ENCODE assay signal across 29 cellular contexts in genomic region chr12:104010800-104011199, GRCh38. TPM values are rescaled to one million over a fixed set of nuclear protein-coding genes. Genes with fewer than 3 reads are reported as not detected.
DNase-seq lines count a peak whose midpoint lies in the region; ATAC-seq, FAIRE-seq and TF ChIP-seq lines count a peak whose summit lies in the region.
"Had no signal": no experiment of that assay in that cellular context is flagged by ENCODE, and none has a peak within 500 bp of the region (broad histone marks: within the 10 kb centered on the region; RNA-seq: fewer than 3 reads in every experiment).

No MANE protein-coding gene starts in this region.

- peak overlapping the region; percentile 76 for H3K4me2 ChIP-seq in endothelial cell of umbilical vein (ENCODE audit: insufficient read depth, low read length)
- no peak overlapping the region for H3K4me2 ChIP-seq in keratinocyte (ENCODE audit: control insufficient read depth, extremely low read depth, insufficient read depth, low read depth, low read length)
- H3K4me2 ChIP-seq: KMS-11, smooth muscle cell had no signal

- no peak overlapping the region for H3K9ac ChIP-seq in endothelial cell of umbilical vein (replicated peaks; ENCODE audit: extremely low read depth, insufficient read depth, low read length)
- H3K9ac ChIP-seq in keratinocyte (ENCODE audit: control insufficient read depth, extremely low read depth, insufficient read depth, low read length), result no peak overlapping the region
- H3K9ac ChIP-seq in stomach smooth muscle (ENCODE audit: low read length in 2 of 2), result no peak overlapping the region
- H3K9ac ChIP-seq: KMS-11 had no signal

- H3K27ac Mint-ChIP-seq in nephron progenitor cell, result no peak overlapping the region
- H3K27ac Mint-ChIP-seq: activated naive CD4-positive, alpha-beta T cell treated with anti-CD3 and anti-CD28 coated beads, Interleukin-2, amount 10 ng/mL, durations not matched to agents 7 days and 5 days; progenitor cell of endocrine pancreas; T-helper 1 cell treated with Interleukin-12 subunit alpha and Interleukin-12 subunit beta and Interleukin-4 antibody, amounts not matched to agents 30 μg/mL and 1 μg/mL, for 36 hours had no signal

- POLR2A ChIA-PET in endothelial cell of umbilical vein (lab: Charles Lee), result interaction anchor here (0.9 kb wide), 1 partner anchor 45 kb away, joined by 4 read pairs; the partner anchor contains the start of gene TDG

- peaks cover 10% of the 10 kb centered on the region for H3K36me3 Mint-ChIP-seq in nephron progenitor cell (ENCODE audit: low read depth)
- H3K36me3 Mint-ChIP-seq: activated naive CD4-positive, alpha-beta T cell treated with anti-CD3 and anti-CD28 coated beads, Interleukin-2, amount 10 ng/mL, durations not matched to agents 7 days and 5 days had no signal

- dilution Hi-C loops in endothelial cell of umbilical vein (cut with MboI; ENCODE audit: extremely low pct_ligation_motif_present, low sequenced_read_pairs) (no loop called here), keratinocyte (cut with MboI; ENCODE audit: extremely low pct_ligation_motif_present, low sequenced_read_pairs) (no loop called here)

- H4K20me1 ChIP-seq in endothelial cell of umbilical vein (replicated peaks; ENCODE audit: control insufficient read depth, extremely low read depth, insufficient read depth, low read length), result no peaks in the 10 kb centered on the region
- H4K20me1 ChIP-seq in keratinocyte (ENCODE audit: control insufficient read depth, extremely low read depth, insufficient read depth, low read length), result no peaks in the 10 kb centered on the region

- TSS peak; percentile 89 for BruUV-seq in endothelial cell of umbilical vein (replicated peaks; lab: Mats Ljungman, UMichigan)

- no peaks in the 10 kb centered on the region for H3K27me3 Mint-ChIP-seq in nephron progenitor cell (ENCODE audit: low read depth, poor library complexity)

- H3K4me1 ChIP-seq in RWPE2 (ENCODE audit: insufficient read depth, poor library complexity, severe bottlenecking) (peaks cover 24% of the 10 kb centered on the region), endothelial cell of umbilical vein (ENCODE audit: control insufficient read depth, extremely low read depth, insufficient read depth, low read length) (peaks cover 23% of the 10 kb centered on the region), keratinocyte (ENCODE audit: control insufficient read depth, extremely low read depth, insufficient read depth, low read length) (peaks cover 16% of the 10 kb centered on the region), stomach smooth muscle (ENCODE audit: control insufficient read depth, insufficient read depth, low read length) (no peaks in the 10 kb centered on the region)
- H3K4me1 ChIP-seq: tibial nerve had no signal

- H3K4me3 ChIP-seq in RWPE2 (ENCODE audit: severe bottlenecking) (no peak overlapping the region), endothelial cell of umbilical vein (replicated peaks in 1 of 3; ENCODE audit: insufficient read depth in 1 of 3, low read depth in 1 of 3, low read length in 3 of 3) (no peak overlapping the region), keratinocyte (ENCODE audit: control insufficient read depth in 2 of 3, extremely low read depth in 1 of 3, insufficient read depth in 2 of 3, low read depth in 1 of 3, low read length in 3 of 3) (no peak overlapping the region), stomach smooth muscle (ENCODE audit: low read length in 2 of 2) (no peak overlapping the region)
- H3K4me3 ChIP-seq: mucosa of descending colon, smooth muscle cell, tibial nerve had no signal

- H3K9me3 Mint-ChIP-seq in nephron progenitor cell, result peaks cover 23% of the 10 kb centered on the region
- H3K9me3 Mint-ChIP-seq: activated naive CD4-positive, alpha-beta T cell treated with anti-CD3 and anti-CD28 coated beads, Interleukin-2, amount 10 ng/mL, durations not matched to agents 7 days and 5 days; T-helper 1 cell treated with Interleukin-12 subunit alpha and Interleukin-12 subunit beta and Interleukin-4 antibody, amounts not matched to agents 30 μg/mL and 1 μg/mL, for 36 hours had no signal

- H2AFZ ChIP-seq in endothelial cell of umbilical vein (ENCODE audit: low read depth, low read length) (peak overlapping the region; percentile 69), keratinocyte (ENCODE audit: control insufficient read depth, low read length) (peak overlapping the region; percentile 28)

- H3K9me3 ChIP-seq in RWPE2 (ENCODE audit: severe bottlenecking), result no peaks in the 10 kb centered on the region
- H3K9me3 ChIP-seq in endothelial cell of umbilical vein (replicated peaks; ENCODE audit: control insufficient read depth, insufficient read depth, low read length), result no peaks in the 10 kb centered on the region
- no peaks in the 10 kb centered on the region for H3K9me3 ChIP-seq in keratinocyte (ENCODE audit: control insufficient read depth, low read depth, low read length)
- no peaks in the 10 kb centered on the region for H3K9me3 ChIP-seq in stomach smooth muscle (ENCODE audit: control insufficient read depth in 2 of 2, low read length in 2 of 2)
- H3K9me3 ChIP-seq: mucosa of descending colon, tibial nerve had no signal

- H3K27ac ChIP-seq in RWPE2 (ENCODE audit: poor library complexity, severe bottlenecking) (peak overlapping the region; percentile 51), endothelial cell of umbilical vein (ENCODE audit: insufficient read depth, low read depth, low read length) (peak overlapping the region; percentile 65), keratinocyte (ENCODE audit: control insufficient read depth, insufficient read depth, low read length) (no peak overlapping the region), stomach smooth muscle (ENCODE audit: low read length) (peak overlapping the region; percentile 24)
- H3K27ac ChIP-seq: KMS-11 had no signal

- no peaks in the 10 kb centered on the region for H3K36me3 ChIP-seq in RWPE2 (ENCODE audit: low read depth)
- H3K36me3 ChIP-seq in endothelial cell of umbilical vein (ENCODE audit: control insufficient read depth in 2 of 2, extremely low read depth in 1 of 2, insufficient read depth in 2 of 2, low read length in 2 of 2), result no peaks in the 10 kb centered on the region
- no peaks in the 10 kb centered on the region for H3K36me3 ChIP-seq in keratinocyte (ENCODE audit: control insufficient read depth in 2 of 2, extremely low read depth in 1 of 2, insufficient read depth in 2 of 2, low read length in 2 of 2)
- peaks cover 14 to 21% of the 10 kb centered on the region in 2 donors for H3K36me3 ChIP-seq in stomach smooth muscle (ENCODE audit: control insufficient read depth in 2 of 2, insufficient read depth in 2 of 2, low read length in 2 of 2)

- H3K79me2 ChIP-seq in endothelial cell of umbilical vein (ENCODE audit: control insufficient read depth, insufficient read depth, low read length) (no peaks in the 10 kb centered on the region), keratinocyte (ENCODE audit: control insufficient read depth, insufficient read depth, low read length) (no peaks in the 10 kb centered on the region)

- H3K27me3 ChIP-seq in RWPE2 (ENCODE audit: insufficient read depth, poor library complexity, severe bottlenecking) (no peaks in the 10 kb centered on the region), endothelial cell of umbilical vein (ENCODE audit: control insufficient read depth in 2 of 2, insufficient read depth in 2 of 2, low read length in 2 of 2) (no peaks in the 10 kb centered on the region), keratinocyte (ENCODE audit: control insufficient read depth, extremely low read depth, insufficient read depth, low read length) (no peaks in the 10 kb centered on the region), stomach smooth muscle (ENCODE audit: control insufficient read depth in 1 of 2, insufficient read depth in 2 of 2, low read length in 2 of 2) (no peaks in the 10 kb centered on the region)
- H3K27me3 ChIP-seq: tibial nerve had no signal

- DNase-seq in RWPE2 (ENCODE audit: low spot score) (no peak), endothelial cell of umbilical vein (ENCODE audit: low read depth, low spot score) (no peak), keratinocyte (ENCODE audit: low read depth, low spot score) (no peak), nephron progenitor cell (no peak), hepatic stellate cell (ENCODE audit: low spot score) (no peak), Kasumi-1 (lab: John Stamatoyannopoulos, UW) (no peak)
- DNase-seq: activated CD4-positive, alpha-beta T cell treated with anti-CD3 and anti-CD28 coated beads for 48 hours; activated naive CD4-positive, alpha-beta T cell treated with anti-CD3 and anti-CD28 coated beads, Interleukin-2, amount 10 ng/mL, durations not matched to agents 7 days and 5 days; AML-193; CD8-positive, alpha-beta memory T cell; effector CD4-positive, alpha-beta T cell; GF-D8; left colon; mucosa of descending colon; NCI-H187; NCI-H2227 treated with DMSO at 0.1 percent for 48 hours; NCI-H774; SIG-M5; stimulated activated CD4-positive, alpha-beta T cell treated with anti-CD3 and anti-CD28 coated beads, Interleukin-2, amount 100 ng/mL, for 48 hours; stimulated activated naive CD4-positive, alpha-beta T cell had no signal

- no peaks in the 10 kb centered on the region for H3K4me1 Mint-ChIP-seq in nephron progenitor cell
- H3K4me1 Mint-ChIP-seq: activated naive CD4-positive, alpha-beta T cell treated with anti-CD3 and anti-CD28 coated beads, Interleukin-2, amount 10 ng/mL, durations not matched to agents 7 days and 5 days; CD8-positive, alpha-beta memory T cell had no signal

- FAIRE-seq in endothelial cell of umbilical vein (lab: Jason Lieb, UNC), result no peak
- FAIRE-seq in keratinocyte (lab: Jason Lieb, UNC), result no peak

- intact Hi-C loops in endothelial cell of umbilical vein (cut with micrococcal nuclease), result no loop called here

- TF ChIP-seq POLR2A in endothelial cell of umbilical vein (IDR thresholded peaks at IDR 0.05; ENCODE audit: low read depth, low read length), result no peak

- TF ChIP-seq CTCF in RWPE2 (IDR thresholded peaks at IDR 0.05; ENCODE audit: poor library complexity, severe bottlenecking) (no peak), endothelial cell of umbilical vein (IDR thresholded peaks at IDR 0.05; ENCODE audit: extremely low read depth in 1 of 2, insufficient read depth in 1 of 2, low read depth in 1 of 2, low read length in 2 of 2) (no peak), keratinocyte (optimal IDR thresholded peaks at IDR 0.05 in 1 of 3, IDR thresholded peaks at IDR 0.05 in 1 of 3, conservative IDR thresholded peaks at IDR 0.05 in 1 of 3; ENCODE audit: extremely low read depth in 1 of 3, insufficient read depth in 2 of 3, low read length in 3 of 3) (no peak), nephron progenitor cell (IDR thresholded peaks at IDR 0.05) (no peak)

- CTCF ChIA-PET in endothelial cell of umbilical vein (lab: Charles Lee), result interaction anchor here (1.0 kb wide), 1 partner anchor 14 kb away, joined by 4 read pairs; no protein-coding TSS in a partner anchor

- H3K9me1 ChIP-seq in endothelial cell of umbilical vein (replicated peaks; ENCODE audit: control insufficient read depth, extremely low read depth, insufficient read depth, low read length), result no peaks in the 10 kb centered on the region
- H3K9me1 ChIP-seq in keratinocyte (ENCODE audit: control insufficient read depth, extremely low read depth, insufficient read depth, low read length), result no peaks in the 10 kb centered on the region

- H3K4me3 Mint-ChIP-seq in nephron progenitor cell, result no peak overlapping the region
- H3K4me3 Mint-ChIP-seq: activated naive CD4-positive, alpha-beta T cell treated with anti-CD3 and anti-CD28 coated beads, Interleukin-2, amount 10 ng/mL, durations not matched to agents 7 days and 5 days; CD8-positive, alpha-beta memory T cell; neural crest cell; T-helper 1 cell treated with Interleukin-12 subunit alpha and Interleukin-12 subunit beta and Interleukin-4 antibody, amounts not matched to agents 30 μg/mL and 1 μg/mL, for 36 hours had no signal

- ATAC-seq in RWPE2 (ENCODE audit: low read depth), result no peak
- ATAC-seq: left colon, mucosa of descending colon had no signal

RNA-seq across cellular contexts. Expression of gene GLT8D2, which starts 39.2 kb away (rescaled TPM):
- total RNA-seq in endothelial cell of umbilical vein, result 1.5 and 1.7 TPM in 2 replicates
- polyA plus RNA-seq in endothelial cell of umbilical vein (2.4 and 2.6 TPM in 2 replicates), keratinocyte (1.1 to 1.4 TPM (median 1.2 TPM) in 3 replicates)
- polyA plus RNA-seq in endothelial cell of umbilical vein (2011; cell fraction: cytosol; rRNA removed), result 2.5 and 2.8 TPM in 2 replicates
- 3.5 and 3.6 TPM in 2 replicates for polyA plus RNA-seq in endothelial cell of umbilical vein (2011; cell fraction: nucleus; rRNA removed)
- 1.7 and 2.4 TPM in 2 replicates for polyA plus RNA-seq in endothelial cell of umbilical vein (2012)
- polyA minus RNA-seq in endothelial cell of umbilical vein (2.0 and 2.6 TPM in 2 replicates), keratinocyte (0.96 TPM in 2 of 3 replicates, not detected in the other)
- polyA minus RNA-seq in endothelial cell of umbilical vein (2011; cell fraction: cytosol; rRNA and poly(A)+ RNA removed), result 2.2 TPM
- 0.82 and 1.3 TPM in 2 replicates for polyA minus RNA-seq in endothelial cell of umbilical vein (2011; cell fraction: nucleus; rRNA and poly(A)+ RNA removed)
- polyA plus RNA-seq in keratinocyte (2011; ENCODE audit: low read depth), result 0.35 TPM
- 0.61 and 1.2 TPM in 2 replicates for polyA plus RNA-seq in keratinocyte (2011; cell fraction: cytosol; rRNA removed)
- polyA plus RNA-seq in keratinocyte (2011; cell fraction: nucleus; rRNA removed), result 1.8 and 1.9 TPM in 2 replicates
- polyA plus RNA-seq in keratinocyte (2012; ENCODE audit: low replicate concordance), result 0.28 and 0.96 TPM in 2 replicates
- polyA minus RNA-seq in keratinocyte (2011; cell fraction: cytosol; rRNA and poly(A)+ RNA removed), result not detected
- polyA minus RNA-seq in keratinocyte (2011; cell fraction: nucleus; rRNA and poly(A)+ RNA removed), result 0.39 and 0.42 TPM in 2 replicates
- total RNA-seq: HT-29, OCI-LY7 had no signal
- polyA plus RNA-seq: CD8-positive, alpha-beta memory T cell had no signal

RNA-seq across cellular contexts. Expression of gene TDG, which starts 45.1 kb away (rescaled TPM):
- total RNA-seq in endothelial cell of umbilical vein, result 35.1 and 36.8 TPM in 2 replicates
- 13.8 and 17.6 TPM in 2 replicates for polyA plus RNA-seq in endothelial cell of umbilical vein
- polyA plus RNA-seq in endothelial cell of umbilical vein (2011; cell fraction: cytosol; rRNA removed), result 16.5 and 18.1 TPM in 2 replicates
- 29.0 and 40.9 TPM in 2 replicates for polyA plus RNA-seq in endothelial cell of umbilical vein (2011; cell fraction: nucleus; rRNA removed)
- 27.8 and 35.9 TPM in 2 replicates for polyA plus RNA-seq in endothelial cell of umbilical vein (2012)
- polyA minus RNA-seq in endothelial cell of umbilical vein, result 17.9 and 18.1 TPM in 2 replicates
- 13.5 TPM for polyA minus RNA-seq in endothelial cell of umbilical vein (2011; cell fraction: cytosol; rRNA and poly(A)+ RNA removed)
- 21.6 and 31.0 TPM in 2 replicates for polyA minus RNA-seq in endothelial cell of umbilical vein (2011; cell fraction: nucleus; rRNA and poly(A)+ RNA removed)
- polyA plus RNA-seq in keratinocyte, result 20.8 to 35.6 TPM (median 27.1 TPM) in 3 replicates
- polyA plus RNA-seq in keratinocyte (2011; ENCODE audit: low read depth), result 26.1 TPM
- polyA plus RNA-seq in keratinocyte (2011; cell fraction: cytosol; rRNA removed), result 12.7 and 24.8 TPM in 2 replicates
- polyA plus RNA-seq in keratinocyte (2011; cell fraction: nucleus; rRNA removed), result 28.9 and 42.6 TPM in 2 replicates
- polyA plus RNA-seq in keratinocyte (2012; ENCODE audit: low replicate concordance), result 21.0 and 31.1 TPM in 2 replicates
- 3.3 to 26.9 TPM (median 17.3 TPM) in 3 replicates for polyA minus RNA-seq in keratinocyte
- 11.7 TPM for polyA minus RNA-seq in keratinocyte (2011; cell fraction: cytosol; rRNA and poly(A)+ RNA removed)
- polyA minus RNA-seq in keratinocyte (2011; cell fraction: nucleus; rRNA and poly(A)+ RNA removed), result 19.2 and 30.3 TPM in 2 replicates

RNA-seq across cellular contexts. Expression of gene HCFC2, which starts 53.5 kb away (rescaled TPM):
- total RNA-seq in endothelial cell of umbilical vein, result 13.4 and 15.6 TPM in 2 replicates
- polyA plus RNA-seq in endothelial cell of umbilical vein, result 5.4 and 6.0 TPM in 2 replicates
- polyA plus RNA-seq in endothelial cell of umbilical vein (2011; cell fraction: cytosol; rRNA removed), result 5.9 and 7.3 TPM in 2 replicates
- 19.7 and 23.8 TPM in 2 replicates for polyA plus RNA-seq in endothelial cell of umbilical vein (2011; cell fraction: nucleus; rRNA removed)
- 11.2 and 11.7 TPM in 2 replicates for polyA plus RNA-seq in endothelial cell of umbilical vein (2012)
- 11.4 and 12.5 TPM in 2 replicates for polyA minus RNA-seq in endothelial cell of umbilical vein
- polyA minus RNA-seq in endothelial cell of umbilical vein (2011; cell fraction: cytosol; rRNA and poly(A)+ RNA removed), result 3.7 TPM
- polyA minus RNA-seq in endothelial cell of umbilical vein (2011; cell fraction: nucleus; rRNA and poly(A)+ RNA removed), result 14.1 and 18.8 TPM in 2 replicates
- polyA plus RNA-seq in keratinocyte, result 5.3 to 8.4 TPM (median 8.3 TPM) in 3 replicates
- 2.4 TPM for polyA plus RNA-seq in keratinocyte (2011; ENCODE audit: low read depth)
- 3.1 and 8.2 TPM in 2 replicates for polyA plus RNA-seq in keratinocyte (2011; cell fraction: cytosol; rRNA removed)
- 11.9 and 12.8 TPM in 2 replicates for polyA plus RNA-seq in keratinocyte (2011; cell fraction: nucleus; rRNA removed)
- 4.4 and 6.6 TPM in 2 replicates for polyA plus RNA-seq in keratinocyte (2012; ENCODE audit: low replicate concordance)
- polyA minus RNA-seq in keratinocyte, result 1.9 to 14.2 TPM (median 7.5 TPM) in 3 replicates
- polyA minus RNA-seq in keratinocyte (2011; cell fraction: cytosol; rRNA and poly(A)+ RNA removed), result 3.5 TPM
- 6.5 and 14.7 TPM in 2 replicates for polyA minus RNA-seq in keratinocyte (2011; cell fraction: nucleus; rRNA and poly(A)+ RNA removed)
